In genomic region chr20:63009044-63009961, GRCh38 we compare ENCODE assay signal across 8 cellular contexts. TPM values are rescaled to one million over a fixed set of nuclear protein-coding genes. Genes with fewer than 3 reads are reported as not detected.
DNase-seq lines count a peak whose midpoint lies in the region; ATAC-seq and TF ChIP-seq lines count a peak whose summit lies in the region.

No MANE protein-coding gene starts in this region.

- H3K9me3 Mint-ChIP-seq in activated B cell treated with CpG ODN at 0.5 μM for 24 hours = peaks cover 10% of the 10 kb centered on the region

- H3K27ac Mint-ChIP-seq in activated B cell treated with CpG ODN at 0.5 μM for 24 hours = no peak overlapping the region

- H3K4me1 Mint-ChIP-seq in activated B cell treated with CpG ODN at 0.5 μM for 24 hours = peaks cover 26% of the 10 kb centered on the region

- POLR2A ChIA-PET in activated B cell treated with CpG ODN at 0.5 μM for 24 hours (lab: Charles Lee) = interaction anchor here (0.7 to 1.6 kb wide), 3 partner anchors 32 to 37 kb away, joined by 3 to 7 read pairs (median 6); no protein-coding TSS in a partner anchor

- DNase-seq in AG08395 (ENCODE audit: low spot score) (peak; percentile 92), NCI-H2107 (lab: John Stamatoyannopoulos, UW) (peak; percentile 83), activated B cell treated with CpG ODN at 0.5 μM for 24 hours (peak; percentile 86), cardiac fibroblast (ENCODE audit: low read depth in 2 of 2) (peak; percentile 65 to 68), left colon (peak; percentile 43 to 83)
- peak; percentile 38 to 81 (median 74) for DNase-seq in stimulated activated CD4-positive, alpha-beta T cell treated with anti-CD3 and anti-CD28 coated beads, TNF-alpha, amount 100 ng/mL, for 1 hour (ENCODE audit: low read depth in 3 of 3, low spot score in 1 of 3)

- H3K27me3 Mint-ChIP-seq in activated B cell treated with CpG ODN at 0.5 μM for 24 hours = peaks cover 43% of the 10 kb centered on the region

- peak overlapping the region; percentile 46 for H3K4me3 Mint-ChIP-seq in activated B cell treated with CpG ODN at 0.5 μM for 24 hours

- ATAC-seq in GM18519 (IDR thresholded peaks at IDR 0.05; ENCODE audit: low FRiP score, unreplicated experiment) (peak; percentile 32), HG03025 (IDR thresholded peaks at IDR 0.05; ENCODE audit: low FRiP score, unreplicated experiment) (peak; percentile 53), activated B cell treated with CpG ODN at 0.5 μM for 24 hours (ENCODE audit: low read depth) (peak; percentile 86), left colon (peak; percentile 89)

- TF ChIP-seq CTCF in activated B cell treated with CpG ODN at 0.5 μM for 24 hours (IDR thresholded peaks at IDR 0.05) (no peak), cardiac fibroblast (IDR thresholded peaks at IDR 0.05; ENCODE audit: low read depth, low read length) (peak; percentile 94)

- CTCF ChIA-PET in activated B cell treated with CpG ODN at 0.5 μM for 24 hours (lab: Charles Lee) = interaction anchor here (0.7 to 2.2 kb wide), 14 partner anchors 30 to 186 kb away, joined by 3 to 24 read pairs (median 5); no protein-coding TSS in a partner anchor

- no peak overlapping the region for H3K4me3 ChIP-seq in cardiac fibroblast (replicated peaks in 1 of 2; ENCODE audit: low read depth in 2 of 2, low read length in 2 of 2)

- intact Hi-C loops in activated B cell treated with CpG ODN at 0.5 μM for 24 hours (cut with micrococcal nuclease) = loop anchor here (1.0 to 5.0 kb wide), 6 partner anchors 32 to 707 kb away; partner anchors contain the start of gene ADRM1
- intact Hi-C loops in left colon (cut with DNase I, micrococcal nuclease) = loop anchor here in 1 of 2 donors (10.0 kb wide), 1 partner anchor 115 kb away; no protein-coding TSS in a partner anchor

- H3K36me3 Mint-ChIP-seq in activated B cell treated with CpG ODN at 0.5 μM for 24 hours (ENCODE audit: low read depth) = peaks cover 2% of the 10 kb centered on the region

RNA-seq across cellular contexts. Expression of gene BHLHE23, which starts 2.5 kb away (rescaled TPM):
- not detected in 2 replicates for total RNA-seq in activated B cell treated with CpG ODN at 0.5 μM for 24 hours
- total RNA-seq in left colon = not detected

RNA-seq across cellular contexts. Expression of gene SLC17A9, which starts 56.8 kb away (rescaled TPM):
- total RNA-seq in activated B cell treated with CpG ODN at 0.5 μM for 24 hours (45.0 and 47.6 TPM in 2 replicates), left colon (10 to 100 TPM; 17.7 to 28.1 TPM)

Comparison
In these comparisons a context has a peak if more than half of its experiments do, and no peak if none do; other contexts are left out.
1. ATAC-seq: peak in every context shown above with its lines; median percentile 89 in left colon; 86 in activated B cell treated with CpG ODN at 0.5 μM for 24 hours; 53 in HG03025; 32 in GM18519.